Comparison of ENCODE assay signal across 2 cellular contexts in genomic region chr2:11305958-11306357, GRCh38.
A peak's percentile ranks its signal among the peaks of the same experiment; 100 is the strongest.
TF ChIP-seq lines count a peak whose summit lies in the region.

No MANE protein-coding gene starts in this region.

TF ChIP-seq in A549, 52 proteins besides CTCF, POLR2A, EP300 and RAD21 (continued from another document):
- no peak for TF ChIP-seq FOSL2 (IDR thresholded peaks at IDR 0.05)
- TF ChIP-seq FOSL2 (CRISPR knock-in tag; IDR thresholded peaks at IDR 0.05): no peak
- TF ChIP-seq SMC3 (IDR thresholded peaks at IDR 0.05): no peak
- TF ChIP-seq HOXA7 (CRISPR knock-in tag; IDR thresholded peaks at IDR 0.05): no peak
- no peak for TF ChIP-seq FOSB (CRISPR knock-in tag; IDR thresholded peaks at IDR 0.05)
- no peak for TF ChIP-seq MYC (IDR thresholded peaks at IDR 0.05; ENCODE audit: borderline replicate concordance, low read length)
- no peak for TF ChIP-seq RFX5 (IDR thresholded peaks at IDR 0.05)
- no peak for TF ChIP-seq ELK1 (IDR thresholded peaks at IDR 0.05; ENCODE audit: low read depth, low read length)
- TF ChIP-seq CBX8 (IDR thresholded peaks at IDR 0.05): no peak
- no peak for TF ChIP-seq EHMT2 (IDR thresholded peaks at IDR 0.05; ENCODE audit: low read depth)
- no peak for TF ChIP-seq NPAS2 (CRISPR knock-in tag; IDR thresholded peaks at IDR 0.05; ENCODE audit: borderline replicate concordance)
TF ChIP-seq in A549: peak in this region for 0.

TF ChIP-seq in HepG2, 621 proteins besides CTCF, POLR2A, EP300 and RAD21 (continued from another document):
- TF ChIP-seq RBM22 (optimal IDR thresholded peaks at IDR 0.05; ENCODE audit: low read length) (peak; percentile 21), ESRRA (CRISPR knock-in tag; IDR thresholded peaks at IDR 0.05; ENCODE audit: low read depth) (no peak)
